ENCODE assay signal across 14 cellular contexts in genomic region chr4:98557497-98557896, GRCh38.
A peak's percentile ranks its signal among the peaks of the same experiment; 100 is the strongest.
DNase-seq lines count a peak whose midpoint lies in the region; ATAC-seq and TF ChIP-seq lines count a peak whose summit lies in the region.
"Had no signal": no experiment of that assay in that cellular context is flagged by ENCODE, and none has a peak within 500 bp of the region (broad histone marks: within the 10 kb centered on the region; RNA-seq: fewer than 3 reads in every experiment).

No MANE protein-coding gene starts in this region.

- H3K27ac Mint-ChIP-seq in H9 (peak overlapping the region; percentile 49 to 74 (median 53); a peak in 5 of 7 replicates), osteocyte (ENCODE audit: unreplicated experiment) (peak overlapping the region; percentile 42)
- H3K27ac Mint-ChIP-seq: activated CD4-positive, alpha-beta T cell treated with anti-CD3 and anti-CD28 coated beads, Interleukin-2, amount 10 ng/mL, durations not matched to agents 24 days and 14 days had no signal

- no peak overlapping the region for H4K8ac ChIP-seq in H9 (replicated peaks; ENCODE audit: insufficient read length, low read depth, low read length)

- H2AK5ac ChIP-seq in H9 (ENCODE audit: insufficient read length, low read length) = no peak overlapping the region

- no peaks in the 10 kb centered on the region for H3K23me2 ChIP-seq in H9 (ENCODE audit: insufficient read length, low read depth, low read length, poor library complexity, severe bottlenecking)

- no peaks in the 10 kb centered on the region for H3K79me2 ChIP-seq in H9 (ENCODE audit: insufficient read depth, low read length)

- H2BK20ac ChIP-seq in H9 (ENCODE audit: low read depth, low read length, poor library complexity, severe bottlenecking) = no peak overlapping the region

- no CpG with 5 or more reads among the region's 5 CpGs for WGBS in H9 (ENCODE audit: extremely low coverage, insufficient read length, low lambda C conversion rate)
- 45% methylated on average over 5 of the region's 5 CpGs for WGBS in right cardiac atrium

- no peaks in the 10 kb centered on the region for H3K9me3 ChIP-seq in H9 (ENCODE audit: control insufficient read depth, low read depth, low read length)
- no peaks in the 10 kb centered on the region for H3K9me3 ChIP-seq in right cardiac atrium (ENCODE audit: control insufficient read depth, low read length)
- H3K9me3 ChIP-seq: testis had no signal

- DNase-seq in H9 = no peak
- peak; percentile 41 for DNase-seq in RPMI7951 (ENCODE audit: low read depth)
- DNase-seq in osteocyte (ENCODE audit: extremely low spot score, unreplicated experiment) = no peak
- DNase-seq in right cardiac atrium = no peak
- DNase-seq in NCI-H1048 (lab: John Stamatoyannopoulos, UW) = no peak
- DNase-seq in stimulated activated CD4-positive, alpha-beta T cell treated with anti-CD3 and anti-CD28 coated beads, Interleukin-2, amount 100 ng/mL, for 24 hours = no peak
- DNase-seq: activated CD4-positive, alpha-beta T cell treated with anti-CD3 and anti-CD28 coated beads, Interleukin-2, amount 10 ng/mL, durations not matched to agents 24 days and 14 days; activated effector memory CD4-positive, alpha-beta T cell treated with anti-CD3 and anti-CD28 coated beads, Interleukin-2, amount 50 U/mL, for 16 hours; Calu3; effector CD4-positive, alpha-beta T cell; SJCRH30; testis had no signal

- H3K27me3 ChIP-seq in H9 (ENCODE audit: insufficient read depth, low read length) (no peaks in the 10 kb centered on the region), right cardiac atrium (ENCODE audit: control insufficient read depth, insufficient read depth) (no peaks in the 10 kb centered on the region)
- H3K27me3 ChIP-seq: SJCRH30, testis had no signal

- H4K20me1 ChIP-seq in H9 (ENCODE audit: control insufficient read depth, insufficient read depth, insufficient read length) = no peaks in the 10 kb centered on the region

- no peak overlapping the region for H2BK120ac ChIP-seq in H9 (ENCODE audit: low read depth, low read length, poor library complexity, severe bottlenecking)

- H2AFZ ChIP-seq in H9 (ENCODE audit: low read length) = no peak overlapping the region

- no peaks in the 10 kb centered on the region for H3K9me3 Mint-ChIP-seq in H9
- no peaks in the 10 kb centered on the region for H3K9me3 Mint-ChIP-seq in osteocyte (ENCODE audit: unreplicated experiment)

- H3K14ac ChIP-seq in H9 (ENCODE audit: insufficient read depth, low read length) = no peak overlapping the region

- H3K4me3 Mint-ChIP-seq in H9 (peak overlapping the region in 1 of 2 experiments; percentile 25; a peak in 1 of 5 replicates), osteocyte (ENCODE audit: unreplicated experiment) (no peak overlapping the region)
- H3K4me3 Mint-ChIP-seq: activated CD4-positive, alpha-beta T cell treated with anti-CD3 and anti-CD28 coated beads, Interleukin-2, amount 10 ng/mL, durations not matched to agents 24 days and 14 days had no signal

- no peak overlapping the region for H3K27ac ChIP-seq in H9 (ENCODE audit: insufficient read length, low read depth, low read length)
- no peak overlapping the region for H3K27ac ChIP-seq in right cardiac atrium (ENCODE audit: low read length)
- H3K27ac ChIP-seq: SJCRH30, testis had no signal

- no peak overlapping the region for H3K4ac ChIP-seq in H9 (ENCODE audit: low read depth, low read length)

- no peak overlapping the region for H2BK15ac ChIP-seq in H9 (ENCODE audit: low read depth, low read length)

- no peak overlapping the region for H3K56ac ChIP-seq in H9 (ENCODE audit: insufficient read length, low read depth, low read length)

- H3K18ac ChIP-seq in H9 (ENCODE audit: insufficient read length, low read depth, low read length) = peak overlapping the region; percentile 15

- no peak overlapping the region for H3K9ac ChIP-seq in H9 (ENCODE audit: extremely low read depth, insufficient read length, low read length)

- H4K5ac ChIP-seq in H9 (ENCODE audit: insufficient read length, low read depth, low read length) = no peak overlapping the region

- H3K4me1 ChIP-seq in H9 (ENCODE audit: insufficient read depth, low read length) (peaks cover 14% of the 10 kb centered on the region; the same call in 1 of the 2 replicates), right cardiac atrium (ENCODE audit: control insufficient read depth, insufficient read depth, low read length) (no peaks in the 10 kb centered on the region)
- H3K4me1 ChIP-seq: SJCRH30 had no signal

- no peak overlapping the region for H3K4me3 ChIP-seq in right cardiac atrium (ENCODE audit: low read length)
- H3K4me3 ChIP-seq: SJCRH30, testis had no signal

- no peaks in the 10 kb centered on the region for H3K79me1 ChIP-seq in H9 (ENCODE audit: insufficient read depth, low read depth, low read length, poor library complexity, severe bottlenecking)

- no peak overlapping the region for H4K91ac ChIP-seq in H9 (ENCODE audit: insufficient read length, low read depth, low read length)

- H2BK12ac ChIP-seq in H9 (ENCODE audit: insufficient read length, low read depth, low read length) = no peak overlapping the region

- TF ChIP-seq CTCF in H9 (conservative IDR thresholded peaks at IDR 0.05) = no peak
- no peak for TF ChIP-seq CTCF in osteocyte (IDR thresholded peaks at IDR 0.05)

- ATAC-seq in esophagus mucosa (peak; percentile 31), right cardiac atrium (no peak), GM18909 (IDR thresholded peaks at IDR 0.05; ENCODE audit: poor library complexity, unreplicated experiment) (no peak)

- no peak overlapping the region for H2BK5ac ChIP-seq in H9 (ENCODE audit: insufficient read length, low read length)

- H3K4me1 Mint-ChIP-seq in H9 (peaks cover 46 to 52% of the 10 kb centered on the region in 2 experiments), osteocyte (ENCODE audit: unreplicated experiment) (peaks cover 53% of the 10 kb centered on the region)

- intact Hi-C loops in right cardiac atrium (cut with DNase I) = no loop called here

- no peak overlapping the region for H3K4me2 ChIP-seq in H9 (ENCODE audit: insufficient read depth, insufficient read length, low read length)

- H3K23ac ChIP-seq in H9 (ENCODE audit: insufficient read length, low read depth, low read length) = no peak overlapping the region

- H3K27me3 Mint-ChIP-seq in H9 (ENCODE audit: low read depth) = no peaks in the 10 kb centered on the region
- H3K27me3 Mint-ChIP-seq in osteocyte (ENCODE audit: unreplicated experiment) = no peaks in the 10 kb centered on the region
- H3K27me3 Mint-ChIP-seq: activated CD4-positive, alpha-beta T cell treated with anti-CD3 and anti-CD28 coated beads, Interleukin-2, amount 10 ng/mL, durations not matched to agents 24 days and 14 days had no signal

- H3T11ph ChIP-seq in H9 (ENCODE audit: low read length) = no peak overlapping the region

- 0 out of 7 replicates have a peak, but pooled peaks cover 0 to 2% (median 0%) of the 10 kb centered on the region in 3 experiments for H3K36me3 Mint-ChIP-seq in H9 (ENCODE audit: insufficient read depth in 1 of 3, low read depth in 3 of 3)
- H3K36me3 Mint-ChIP-seq in osteocyte (ENCODE audit: unreplicated experiment) = no peaks in the 10 kb centered on the region
